Comparison of ENCODE assay signal across 27 cellular contexts in genomic region chr15:98304366-98304765, GRCh38.
"Had no signal": no experiment of that assay in that cellular context is flagged by ENCODE, and none has a peak within 500 bp of the region (broad histone marks: within the 10 kb centered on the region; RNA-seq: fewer than 3 reads in every experiment).

No MANE protein-coding gene starts in this region.

- DNase-seq: heart left ventricle; hypothalamus; immature natural killer cell; kidney; left cardiac atrium; left lung; mesendoderm; naive B cell; natural killer cell; nucleus accumbens; pancreas; posterior cingulate gyrus; right lobe of liver; stimulated activated CD4-positive, alpha-beta T cell treated with anti-CD3 and anti-CD28 coated beads, Interleukin-1b, Interleukin-23, amount 100 ng/mL, for 48 hours; stimulated activated CD4-positive, alpha-beta T cell treated with anti-CD3 and anti-CD28 coated beads, Interleukin-2, amount 100 ng/mL, for 48 hours; stimulated activated naive B cell treated with anti-CD40 and anti-IgM and Interleukin-4, amounts not matched to agents 10 μg/mL and 1 μg/mL and 100 μg/mL, for 72 hours; stimulated activated naive CD8-positive, alpha-beta T cell treated with anti-CD3 and anti-CD28 coated beads, Interleukin-15, Interleukin-2, amounts not matched to agents 100 U/mL and 50 U/mL, for 24 hours; stomach; testis; thyroid gland; transverse colon; upper lobe of right lung had no signal

- H3K27ac ChIP-seq: heart left ventricle, left lung, pancreas, prostate gland, right atrium auricular region, right lobe of liver, stomach, testis, thyroid gland, transverse colon, upper lobe of right lung had no signal

- H3K36me3 ChIP-seq: heart left ventricle, left lung, pancreas, prostate gland, right atrium auricular region, right lobe of liver, stomach, thyroid gland, transverse colon, upper lobe of right lung had no signal

- H3K9me3 ChIP-seq: heart left ventricle, left lung, pancreas, prostate gland, right atrium auricular region, right lobe of liver, stomach, testis, thyroid gland, transverse colon, upper lobe of right lung had no signal

- H3K4me3 ChIP-seq: heart left ventricle, left lung, lung, pancreas, prostate gland, right atrium auricular region, right lobe of liver, smooth muscle cell, stomach, testis, thyroid gland, transverse colon, upper lobe of right lung had no signal

- H3K9me3 Mint-ChIP-seq: immature natural killer cell, natural killer cell had no signal

- H3K4me2 ChIP-seq: smooth muscle cell had no signal

- H3K4me1 ChIP-seq: heart left ventricle, left lung, pancreas, prostate gland, right atrium auricular region, right lobe of liver, stomach, testis, thyroid gland, transverse colon, upper lobe of right lung had no signal

- H3K4me1 Mint-ChIP-seq: immature natural killer cell; mesothelial cell of epicardium; naive B cell; natural killer cell; stimulated activated naive B cell treated with anti-CD40 and anti-IgM and Interleukin-4, amounts not matched to agents 10 μg/mL and 1 μg/mL and 100 μg/mL, for 72 hours had no signal

- H3K27me3 ChIP-seq: right atrium auricular region, testis, thyroid gland had no signal

- H3K4me3 Mint-ChIP-seq: immature natural killer cell; mesothelial cell of epicardium; naive B cell; natural killer cell; stimulated activated naive B cell treated with anti-CD40 and anti-IgM and Interleukin-4, amounts not matched to agents 10 μg/mL and 1 μg/mL and 100 μg/mL, for 72 hours had no signal

- H3K27ac Mint-ChIP-seq: immature natural killer cell; mesothelial cell of epicardium; natural killer cell; stimulated activated naive B cell treated with anti-CD40 and anti-IgM and Interleukin-4, amounts not matched to agents 10 μg/mL and 1 μg/mL and 100 μg/mL, for 72 hours had no signal

- ATAC-seq: heart left ventricle; left cardiac atrium; left lung; natural killer cell; pancreas; right lobe of liver; stimulated activated naive B cell treated with anti-CD40 and anti-IgM and Interleukin-4, amounts not matched to agents 10 μg/mL and 1 μg/mL and 100 μg/mL, for 72 hours; stimulated activated naive CD8-positive, alpha-beta T cell treated with anti-CD3 and anti-CD28 coated beads, Interleukin-15, Interleukin-2, amounts not matched to agents 100 U/mL and 50 U/mL, for 24 hours; upper lobe of right lung had no signal

- H3K36me3 Mint-ChIP-seq: immature natural killer cell; mesothelial cell of epicardium; naive B cell; natural killer cell; stimulated activated naive B cell treated with anti-CD40 and anti-IgM and Interleukin-4, amounts not matched to agents 10 μg/mL and 1 μg/mL and 100 μg/mL, for 72 hours had no signal
